Comparison of ENCODE assay signal across 14 cellular contexts in genomic region chr7:137952406-137952805, GRCh38. TPM values are rescaled to one million over a fixed set of nuclear protein-coding genes. Genes with fewer than 3 reads are reported as not detected.
DNase-seq lines count a peak whose midpoint lies in the region; ATAC-seq and TF ChIP-seq lines count a peak whose summit lies in the region.
"Had no signal": no experiment of that assay in that cellular context is flagged by ENCODE, and none has a peak within 500 bp of the region (broad histone marks: within the 10 kb centered on the region; RNA-seq: fewer than 3 reads in every experiment).

No MANE protein-coding gene starts in this region.

- no peak for ATAC-seq in activated T-helper 17 cell treated with anti-CD3 and anti-CD28 coated beads, Interleukin-2, amount 50 U/mL, for 72 hours (replicated peaks)
- ATAC-seq in stimulated activated effector memory CD8-positive, alpha-beta T cell treated with anti-CD3 and anti-CD28 coated beads, Interleukin-12 subunit alpha, Interleukin-12 subunit beta, amount 100 ng/mL, for 72 hours: no peak
- ATAC-seq in HG03139 (IDR thresholded peaks at IDR 0.05; ENCODE audit: unreplicated experiment) (no peak), GM18868 (IDR thresholded peaks at IDR 0.05; ENCODE audit: unreplicated experiment) (no peak), GM21723 (IDR thresholded peaks at IDR 0.05; ENCODE audit: unreplicated experiment) (no peak)
- ATAC-seq: activated CD8-positive, alpha-beta memory T cell treated with anti-CD3 and anti-CD28 coated beads, Interleukin-2, amount 10 ng/mL, durations not matched to agents 7 days and 5 days had no signal

- no peaks in the 10 kb centered on the region for H3K27me3 Mint-ChIP-seq in Calu3 (ENCODE audit: unreplicated experiment)
- H3K27me3 Mint-ChIP-seq in activated T-helper 17 cell treated with anti-CD3 and anti-CD28 coated beads, Interleukin-2, amount 50 U/mL, for 72 hours: no peaks in the 10 kb centered on the region
- H3K27me3 Mint-ChIP-seq: activated CD8-positive, alpha-beta memory T cell treated with anti-CD3 and anti-CD28 coated beads, Interleukin-2, amount 10 ng/mL, durations not matched to agents 7 days and 5 days; IgD-negative memory B cell had no signal

- intact Hi-C loops in Calu3 (cut with micrococcal nuclease; ENCODE audit: unreplicated experiment): no loop called here

- DNase-seq in Calu3 (no peak), left kidney (ENCODE audit: low read depth, low spot score) (peak; percentile 29), activated gamma-delta T cell treated with Interleukin-2 at 50 U/mL for 16 hours (no peak)
- no peak for DNase-seq in stimulated activated effector memory CD8-positive, alpha-beta T cell treated with anti-CD3 and anti-CD28 coated beads, Interleukin-12 subunit alpha, Interleukin-12 subunit beta, amount 100 ng/mL, for 72 hours (ENCODE audit: low spot score in 2 of 2)
- DNase-seq: activated CD8-positive, alpha-beta memory T cell treated with anti-CD3 and anti-CD28 coated beads, Interleukin-2, amount 10 ng/mL, durations not matched to agents 7 days and 5 days; activated naive CD4-positive, alpha-beta T cell treated with anti-CD3 and anti-CD28 coated beads, Interleukin-2, amount 50 U/mL, for 16 hours; BE2C; cerebellar nuclear complex; SHP77 treated with DMSO at 0.1 percent for 48 hours had no signal

- no TSS peak for BruUV-seq in Calu3 (replicated peaks; lab: Mats Ljungman, UMichigan)

- peaks cover 59% of the 10 kb centered on the region for H3K4me1 Mint-ChIP-seq in Calu3 (ENCODE audit: low read depth, unreplicated experiment)
- H3K4me1 Mint-ChIP-seq in activated T-helper 17 cell treated with anti-CD3 and anti-CD28 coated beads, Interleukin-2, amount 50 U/mL, for 72 hours: peaks cover 21% of the 10 kb centered on the region
- peaks cover 41% of the 10 kb centered on the region for H3K4me1 Mint-ChIP-seq in stimulated activated effector memory CD8-positive, alpha-beta T cell treated with anti-CD3 and anti-CD28 coated beads, Interleukin-12 subunit alpha, Interleukin-12 subunit beta, amount 100 ng/mL, for 72 hours
- H3K4me1 Mint-ChIP-seq: activated CD8-positive, alpha-beta memory T cell treated with anti-CD3 and anti-CD28 coated beads, Interleukin-2, amount 10 ng/mL, durations not matched to agents 7 days and 5 days had no signal

- H3K9me3 Mint-ChIP-seq in Calu3 (ENCODE audit: low read depth, unreplicated experiment): no peaks in the 10 kb centered on the region
- H3K9me3 Mint-ChIP-seq in activated T-helper 17 cell treated with anti-CD3 and anti-CD28 coated beads, Interleukin-2, amount 50 U/mL, for 72 hours: no peaks in the 10 kb centered on the region
- H3K9me3 Mint-ChIP-seq in stimulated activated effector memory CD8-positive, alpha-beta T cell treated with anti-CD3 and anti-CD28 coated beads, Interleukin-12 subunit alpha, Interleukin-12 subunit beta, amount 100 ng/mL, for 72 hours: no peaks in the 10 kb centered on the region
- H3K9me3 Mint-ChIP-seq: IgD-negative memory B cell had no signal

- no peak overlapping the region for H3K4me3 Mint-ChIP-seq in Calu3 (ENCODE audit: low read depth, unreplicated experiment)
- no peak overlapping the region for H3K4me3 Mint-ChIP-seq in activated T-helper 17 cell treated with anti-CD3 and anti-CD28 coated beads, Interleukin-2, amount 50 U/mL, for 72 hours
- no peak overlapping the region for H3K4me3 Mint-ChIP-seq in stimulated activated effector memory CD8-positive, alpha-beta T cell treated with anti-CD3 and anti-CD28 coated beads, Interleukin-12 subunit alpha, Interleukin-12 subunit beta, amount 100 ng/mL, for 72 hours
- H3K4me3 Mint-ChIP-seq: activated CD8-positive, alpha-beta memory T cell treated with anti-CD3 and anti-CD28 coated beads, Interleukin-2, amount 10 ng/mL, durations not matched to agents 7 days and 5 days; IgD-negative memory B cell had no signal

- CTCF ChIA-PET in Calu3 (lab: Charles Lee): interaction anchor here (0.8 kb wide), 1 partner anchor 46 kb away, joined by 3 read pairs; no protein-coding TSS in a partner anchor

- peak overlapping the region; percentile 39 for H3K27ac Mint-ChIP-seq in Calu3 (ENCODE audit: unreplicated experiment)
- peak overlapping the region; percentile 61 for H3K27ac Mint-ChIP-seq in activated T-helper 17 cell treated with anti-CD3 and anti-CD28 coated beads, Interleukin-2, amount 50 U/mL, for 72 hours
- H3K27ac Mint-ChIP-seq in stimulated activated effector memory CD8-positive, alpha-beta T cell treated with anti-CD3 and anti-CD28 coated beads, Interleukin-12 subunit alpha, Interleukin-12 subunit beta, amount 100 ng/mL, for 72 hours: peak overlapping the region; percentile 43
- H3K27ac Mint-ChIP-seq: activated CD8-positive, alpha-beta memory T cell treated with anti-CD3 and anti-CD28 coated beads, Interleukin-2, amount 10 ng/mL, durations not matched to agents 7 days and 5 days had no signal

- no peak for TF ChIP-seq CTCF in Calu3 (IDR thresholded peaks at IDR 0.05; ENCODE audit: unreplicated experiment)

- H3K36me3 Mint-ChIP-seq in Calu3 (ENCODE audit: insufficient read depth, unreplicated experiment): no peaks in the 10 kb centered on the region
- peaks cover 14% of the 10 kb centered on the region for H3K36me3 Mint-ChIP-seq in activated T-helper 17 cell treated with anti-CD3 and anti-CD28 coated beads, Interleukin-2, amount 50 U/mL, for 72 hours (ENCODE audit: low read depth)
- H3K36me3 Mint-ChIP-seq in stimulated activated effector memory CD8-positive, alpha-beta T cell treated with anti-CD3 and anti-CD28 coated beads, Interleukin-12 subunit alpha, Interleukin-12 subunit beta, amount 100 ng/mL, for 72 hours: peaks cover 17% of the 10 kb centered on the region
- H3K36me3 Mint-ChIP-seq: activated CD8-positive, alpha-beta memory T cell treated with anti-CD3 and anti-CD28 coated beads, Interleukin-2, amount 10 ng/mL, durations not matched to agents 7 days and 5 days had no signal

RNA-seq across cellular contexts. Expression of gene CREB3L2, which starts 49.5 kb away (rescaled TPM):
- 34.5 and 39.9 TPM in 2 replicates for total RNA-seq in Calu3 (2022)
- 10 to 100 TPM; 26.0 to 38.4 TPM for total RNA-seq in activated T-helper 17 cell treated with anti-CD3 and anti-CD28 coated beads, Interleukin-2, amount 50 U/mL, for 72 hours
